ENCODE assay signal across 10 cellular contexts in genomic region chr17:78878871-78879270, GRCh38. TPM values are rescaled to one million over a fixed set of nuclear protein-coding genes. Genes with fewer than 3 reads are reported as not detected.
DNase-seq lines count a peak whose midpoint lies in the region; ATAC-seq and TF ChIP-seq lines count a peak whose summit lies in the region.
"Had no signal": no experiment of that assay in that cellular context is flagged by ENCODE, and none has a peak within 500 bp of the region (broad histone marks: within the 10 kb centered on the region; RNA-seq: fewer than 3 reads in every experiment).

No MANE protein-coding gene starts in this region.

- peaks cover 25% of the 10 kb centered on the region for H3K4me1 Mint-ChIP-seq in activated naive CD4-positive, alpha-beta T cell treated with anti-CD3 and anti-CD28 coated beads for 36 hours (ENCODE audit: low read depth)
- H3K4me1 Mint-ChIP-seq in central memory CD8-positive, alpha-beta T cell, result peaks cover 5% of the 10 kb centered on the region
- H3K4me1 Mint-ChIP-seq in nephron (peaks cover 74% of the 10 kb centered on the region), type B pancreatic cell (ENCODE audit: unreplicated experiment) (peaks cover 56% of the 10 kb centered on the region)

- no peaks in the 10 kb centered on the region for H3K27me3 Mint-ChIP-seq in activated naive CD4-positive, alpha-beta T cell treated with anti-CD3 and anti-CD28 coated beads for 36 hours (ENCODE audit: low read depth)
- peaks cover 63% of the 10 kb centered on the region for H3K27me3 Mint-ChIP-seq in central memory CD8-positive, alpha-beta T cell
- H3K27me3 Mint-ChIP-seq in nephron (ENCODE audit: low read depth), result peaks cover 3% of the 10 kb centered on the region
- H3K27me3 Mint-ChIP-seq in type B pancreatic cell, result no peaks in the 10 kb centered on the region

- intact Hi-C loops in activated naive CD4-positive, alpha-beta T cell treated with anti-CD3 and anti-CD28 coated beads for 36 hours (cut with micrococcal nuclease), result no loop called here

- no peak overlapping the region for H3K27ac Mint-ChIP-seq in activated naive CD4-positive, alpha-beta T cell treated with anti-CD3 and anti-CD28 coated beads for 36 hours
- H3K27ac Mint-ChIP-seq in activated naive CD4-positive, alpha-beta T cell treated with anti-CD3 and anti-CD28 coated beads, Interleukin-2, amount 50 U/mL, for 72 hours, result peak overlapping the region in 1 of 2 donors; percentile 76
- peak overlapping the region; percentile 22 for H3K27ac Mint-ChIP-seq in central memory CD8-positive, alpha-beta T cell (ENCODE audit: low read depth)
- peak overlapping the region; percentile 86 to 98 (median 97) for H3K27ac Mint-ChIP-seq in nephron
- H3K27ac Mint-ChIP-seq in type B pancreatic cell, result peak overlapping the region; percentile 75

- CTCF ChIA-PET in activated naive CD4-positive, alpha-beta T cell treated with anti-CD3 and anti-CD28 coated beads for 36 hours (lab: Charles Lee), result no interaction called here

- ATAC-seq in activated naive CD4-positive, alpha-beta T cell treated with anti-CD3 and anti-CD28 coated beads, Interleukin-2, amount 50 U/mL, for 72 hours, result no peak
- no peak for ATAC-seq in central memory CD8-positive, alpha-beta T cell (replicated peaks; ENCODE audit: extremely low read depth, poor library complexity, severe bottlenecking)
- ATAC-seq in GM19397 (IDR thresholded peaks at IDR 0.05; ENCODE audit: unreplicated experiment) (no peak), HG03520 (IDR thresholded peaks at IDR 0.05; ENCODE audit: unreplicated experiment) (no peak)

- no peak for DNase-seq in activated naive CD4-positive, alpha-beta T cell treated with anti-CD3 and anti-CD28 coated beads for 36 hours
- DNase-seq in activated naive CD4-positive, alpha-beta T cell treated with anti-CD3 and anti-CD28 coated beads, Interleukin-2, amount 50 U/mL, for 72 hours (ENCODE audit: low spot score in 2 of 2), result no peak
- DNase-seq in central memory CD8-positive, alpha-beta T cell (ENCODE audit: low spot score in 2 of 2), result no peak
- DNase-seq in type B pancreatic cell (ENCODE audit: extremely low spot score, unreplicated experiment) (no peak), mucosa of gallbladder (ENCODE audit: low spot score) (no peak)
- DNase-seq: AML-193, small intestine had no signal

- H3K36me3 Mint-ChIP-seq in activated naive CD4-positive, alpha-beta T cell treated with anti-CD3 and anti-CD28 coated beads for 36 hours (ENCODE audit: low read depth), result no peaks in the 10 kb centered on the region
- H3K36me3 Mint-ChIP-seq in activated naive CD4-positive, alpha-beta T cell treated with anti-CD3 and anti-CD28 coated beads, Interleukin-2, amount 50 U/mL, for 72 hours, result no peaks in the 10 kb centered on the region
- H3K36me3 Mint-ChIP-seq in central memory CD8-positive, alpha-beta T cell (ENCODE audit: insufficient read depth), result peaks cover 3% of the 10 kb centered on the region
- H3K36me3 Mint-ChIP-seq in nephron (ENCODE audit: low read depth), result peaks cover 10% of the 10 kb centered on the region
- peaks cover 14% of the 10 kb centered on the region for H3K36me3 Mint-ChIP-seq in type B pancreatic cell

- peak overlapping the region; percentile 21 for H3K4me3 Mint-ChIP-seq in activated naive CD4-positive, alpha-beta T cell treated with anti-CD3 and anti-CD28 coated beads for 36 hours
- H3K4me3 Mint-ChIP-seq in central memory CD8-positive, alpha-beta T cell, result no peak overlapping the region
- H3K4me3 Mint-ChIP-seq in nephron (peak overlapping the region; percentile 18 to 69 (median 36)), type B pancreatic cell (peak overlapping the region; percentile 65)

- TF ChIP-seq CTCF in nephron (IDR thresholded peaks at IDR 0.05; ENCODE audit: unreplicated experiment in 3 of 3) (no peak), type B pancreatic cell (conservative IDR thresholded peaks at IDR 0.05) (no peak)

- no peaks in the 10 kb centered on the region for H3K9me3 Mint-ChIP-seq in activated naive CD4-positive, alpha-beta T cell treated with anti-CD3 and anti-CD28 coated beads for 36 hours
- no peaks in the 10 kb centered on the region for H3K9me3 Mint-ChIP-seq in activated naive CD4-positive, alpha-beta T cell treated with anti-CD3 and anti-CD28 coated beads, Interleukin-2, amount 50 U/mL, for 72 hours
- no peaks in the 10 kb centered on the region for H3K9me3 Mint-ChIP-seq in central memory CD8-positive, alpha-beta T cell
- H3K9me3 Mint-ChIP-seq in nephron (no peaks in the 10 kb centered on the region), type B pancreatic cell (no peaks in the 10 kb centered on the region)

RNA-seq across cellular contexts. Expression of gene CEP295NL, which starts 24.1 kb away (rescaled TPM):
- total RNA-seq in activated naive CD4-positive, alpha-beta T cell treated with anti-CD3 and anti-CD28 coated beads for 36 hours, result not detected
- total RNA-seq in activated naive CD4-positive, alpha-beta T cell treated with anti-CD3 and anti-CD28 coated beads, Interleukin-2, amount 50 U/mL, for 72 hours, result under 1 TPM in 1 of 2 donors, not detected in 1; 0.61 TPM
- total RNA-seq in type B pancreatic cell (ENCODE audit: low replicate concordance) (3.8 and 4.4 TPM in 2 replicates), mucosa of gallbladder (5.2 TPM)

RNA-seq across cellular contexts. Expression of gene USP36, which starts 38.3 kb away (rescaled TPM):
- total RNA-seq in activated naive CD4-positive, alpha-beta T cell treated with anti-CD3 and anti-CD28 coated beads for 36 hours, result 10 to 100 TPM; 65.3 to 68.7 TPM
- 10 to 100 TPM; 82.2 to 88.1 TPM for total RNA-seq in activated naive CD4-positive, alpha-beta T cell treated with anti-CD3 and anti-CD28 coated beads, Interleukin-2, amount 50 U/mL, for 72 hours
- total RNA-seq in type B pancreatic cell (ENCODE audit: low replicate concordance), result 53.4 and 58.6 TPM in 2 replicates
- 41.8 TPM for total RNA-seq in mucosa of gallbladder

RNA-seq across cellular contexts. Expression of gene TIMP2, which starts 46.3 kb away (rescaled TPM):
- total RNA-seq in activated naive CD4-positive, alpha-beta T cell treated with anti-CD3 and anti-CD28 coated beads for 36 hours, result under 1 TPM; 0.35 to 0.43 TPM
- total RNA-seq in activated naive CD4-positive, alpha-beta T cell treated with anti-CD3 and anti-CD28 coated beads, Interleukin-2, amount 50 U/mL, for 72 hours, result 1 to 10 TPM; 1.1 TPM
- total RNA-seq in type B pancreatic cell (ENCODE audit: low replicate concordance), result 125 and 192 TPM in 2 replicates
- 377 TPM for total RNA-seq in mucosa of gallbladder

Comparison
In these comparisons a context has a peak if more than half of its experiments do, and no peak if none do; other contexts are left out.
1. RNA of gene TIMP2, which starts 46.3 kb away (total RNA-seq): 377 TPM in mucosa of gallbladder (single experiment) and 125 to 192 TPM in type B pancreatic cell; 1.1 TPM in activated naive CD4-positive, alpha-beta T cell treated with anti-CD3 and anti-CD28 coated beads, Interleukin-2, amount 50 U/mL, for 72 hours and 0.35 to 0.43 TPM in activated naive CD4-positive, alpha-beta T cell treated with anti-CD3 and anti-CD28 coated beads for 36 hours; every median in the first group is over 10 times any median in the second.